8 cellular contexts compared by ENCODE assay signal in the genomic region with DNA sequence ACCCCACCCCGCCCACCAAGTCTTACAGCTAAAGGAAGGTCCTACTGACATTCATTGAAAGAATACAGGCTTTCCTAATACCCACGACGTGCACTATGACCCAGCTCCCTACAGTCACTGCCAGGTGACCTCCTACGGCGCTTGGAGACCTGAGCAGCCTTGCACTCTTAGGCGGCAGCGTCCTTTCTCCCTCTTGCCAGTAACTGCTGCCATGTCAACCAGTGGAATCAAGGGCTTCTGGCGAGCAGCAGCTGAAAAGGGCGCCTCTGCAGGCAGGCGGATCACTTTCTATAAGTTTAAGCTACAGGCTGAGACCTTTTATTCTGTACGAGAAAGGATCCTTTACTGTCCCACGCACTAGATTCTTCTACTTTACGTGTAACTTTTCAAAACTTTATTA. TPM values are rescaled to one million over a fixed set of nuclear protein-coding genes. Genes with fewer than 3 reads are reported as not detected.
A peak's percentile ranks its signal among the peaks of the same experiment; 100 is the strongest.
DNase-seq lines count a peak whose midpoint lies in the region; ATAC-seq and TF ChIP-seq lines count a peak whose summit lies in the region.

No MANE protein-coding gene starts in this region.

- H3K4me3 ChIP-seq in lower leg skin (ENCODE audit: low read depth, poor library complexity, severe bottlenecking) (peak overlapping the region; percentile 75), thoracic aorta (peak overlapping the region; percentile 90)

- ATAC-seq in thoracic aorta (ENCODE audit: insufficient number of reproducible peaks, low FRiP score, low read depth) (no peak), GM18909 (IDR thresholded peaks at IDR 0.05; ENCODE audit: poor library complexity, unreplicated experiment) (no peak)

- CTCF ChIA-PET in activated CD4-positive, alpha-beta T cell treated with anti-CD3 and anti-CD28 coated beads, Interleukin-2, amount 10 ng/mL, durations not matched to agents 7 days and 5 days (lab: Charles Lee), result interaction anchor here (0.7 to 2.8 kb wide), 6 partner anchors 9 to 1014 kb away, joined by 3 to 17 read pairs (median 6); no protein-coding TSS in a partner anchor

- TF ChIP-seq POLR2A in lower leg skin (IDR thresholded peaks at IDR 0.05), result no peak

- DNase-seq in activated CD4-positive, alpha-beta T cell treated with anti-CD3 and anti-CD28 coated beads, Interleukin-2, amount 10 ng/mL, durations not matched to agents 7 days and 5 days, result no peak
- DNase-seq in activated CD4-positive, alpha-beta T cell treated with anti-CD3 and anti-CD28 coated beads for 4 hours, result no peak
- DNase-seq in NCI-H69 (lab: John Stamatoyannopoulos, UW), result peak; percentile 87
- no peak for DNase-seq in chondrocyte (ENCODE audit: low spot score)
- no peak for DNase-seq in lower leg skin (ENCODE audit: low spot score in 2 of 2)
- DNase-seq in thoracic aorta (ENCODE audit: low spot score), result no peak
- DNase-seq in effector CD8-positive, alpha-beta T cell (lab: John Stamatoyannopoulos, UW), result no peak

- intact Hi-C loops in lower leg skin (cut with DNase I; ENCODE audit: low total_unique reads), result no loop called here

- no peaks in the 10 kb centered on the region for H3K36me3 ChIP-seq in thoracic aorta

- peaks cover 9 to 48% of the 10 kb centered on the region in 2 donors for H3K4me1 ChIP-seq in thoracic aorta (ENCODE audit: control insufficient read depth in 1 of 2, low read depth in 2 of 2)

- H3K4me1 Mint-ChIP-seq in activated CD4-positive, alpha-beta T cell treated with anti-CD3 and anti-CD28 coated beads, Interleukin-2, amount 10 ng/mL, durations not matched to agents 7 days and 5 days, result peaks cover 42% of the 10 kb centered on the region
- H3K4me1 Mint-ChIP-seq in chondrocyte (ENCODE audit: low read depth), result peaks cover 43% of the 10 kb centered on the region

- WGBS in lower leg skin, 2 donors, result 16 to 26% methylated on average over 13 of the region's 13 CpGs

- H3K9me3 ChIP-seq in thoracic aorta, result no peaks in the 10 kb centered on the region

- H3K27ac Mint-ChIP-seq in activated CD4-positive, alpha-beta T cell treated with anti-CD3 and anti-CD28 coated beads, Interleukin-2, amount 10 ng/mL, durations not matched to agents 7 days and 5 days, result peak overlapping the region; percentile 72
- H3K27ac Mint-ChIP-seq in chondrocyte (ENCODE audit: unreplicated experiment), result peak overlapping the region; percentile 17

- peak overlapping the region; percentile 87 to 90 for H3K27ac ChIP-seq in thoracic aorta

- H3K27me3 Mint-ChIP-seq in activated CD4-positive, alpha-beta T cell treated with anti-CD3 and anti-CD28 coated beads, Interleukin-2, amount 10 ng/mL, durations not matched to agents 7 days and 5 days, result peaks cover 10% of the 10 kb centered on the region
- H3K27me3 Mint-ChIP-seq in chondrocyte (ENCODE audit: low read depth), result no peaks in the 10 kb centered on the region

- H3K27me3 ChIP-seq in thoracic aorta (replicated peaks; ENCODE audit: insufficient read depth), result no peaks in the 10 kb centered on the region

- no peaks in the 10 kb centered on the region for H3K9me3 Mint-ChIP-seq in activated CD4-positive, alpha-beta T cell treated with anti-CD3 and anti-CD28 coated beads, Interleukin-2, amount 10 ng/mL, durations not matched to agents 7 days and 5 days
- no peaks in the 10 kb centered on the region for H3K9me3 Mint-ChIP-seq in chondrocyte (ENCODE audit: low read depth)

- peak; percentile 47 for TF ChIP-seq CTCF in chondrocyte (IDR thresholded peaks at IDR 0.05)
- TF ChIP-seq CTCF in lower leg skin (IDR thresholded peaks at IDR 0.05), result no peak
- TF ChIP-seq CTCF in thoracic aorta (IDR thresholded peaks at IDR 0.05), result peak; percentile 36

- peak overlapping the region; percentile 82 for H3K4me3 Mint-ChIP-seq in activated CD4-positive, alpha-beta T cell treated with anti-CD3 and anti-CD28 coated beads, Interleukin-2, amount 10 ng/mL, durations not matched to agents 7 days and 5 days
- H3K4me3 Mint-ChIP-seq in chondrocyte (ENCODE audit: unreplicated experiment), result peak overlapping the region; percentile 85

- POLR2A ChIA-PET in activated CD4-positive, alpha-beta T cell treated with anti-CD3 and anti-CD28 coated beads, Interleukin-2, amount 10 ng/mL, durations not matched to agents 7 days and 5 days (lab: Charles Lee), result no interaction called here

- H3K36me3 Mint-ChIP-seq in activated CD4-positive, alpha-beta T cell treated with anti-CD3 and anti-CD28 coated beads, Interleukin-2, amount 10 ng/mL, durations not matched to agents 7 days and 5 days (ENCODE audit: low read depth), result peaks cover 4% of the 10 kb centered on the region
- peaks cover 3% of the 10 kb centered on the region for H3K36me3 Mint-ChIP-seq in chondrocyte (ENCODE audit: low read depth)

RNA-seq across cellular contexts. Expression of a gene that starts 2.0 kb away (rescaled TPM):
- total RNA-seq in activated CD4-positive, alpha-beta T cell treated with anti-CD3 and anti-CD28 coated beads, Interleukin-2, amount 10 ng/mL, durations not matched to agents 7 days and 5 days, result 1 to 10 TPM; 5.8 to 5.9 TPM
- total RNA-seq in chondrocyte (33.8 to 49.6 TPM (median 34.1 TPM) in 3 replicates), lower leg skin (10 to 100 TPM; 16.6 to 60.0 (median 34.5) TPM), thoracic aorta (10 to 100 TPM; 89.8 to 99.7 TPM)

Comparison
In these comparisons a context has a peak if more than half of its experiments do, and no peak if none do; other contexts are left out.
1. CTCF ChIP-seq: peak in chondrocyte (single experiment) and thoracic aorta (single experiment); none in lower leg skin (0 of 3).